Comparison of ENCODE assay signal across 1 cellular context in the genomic region with DNA sequence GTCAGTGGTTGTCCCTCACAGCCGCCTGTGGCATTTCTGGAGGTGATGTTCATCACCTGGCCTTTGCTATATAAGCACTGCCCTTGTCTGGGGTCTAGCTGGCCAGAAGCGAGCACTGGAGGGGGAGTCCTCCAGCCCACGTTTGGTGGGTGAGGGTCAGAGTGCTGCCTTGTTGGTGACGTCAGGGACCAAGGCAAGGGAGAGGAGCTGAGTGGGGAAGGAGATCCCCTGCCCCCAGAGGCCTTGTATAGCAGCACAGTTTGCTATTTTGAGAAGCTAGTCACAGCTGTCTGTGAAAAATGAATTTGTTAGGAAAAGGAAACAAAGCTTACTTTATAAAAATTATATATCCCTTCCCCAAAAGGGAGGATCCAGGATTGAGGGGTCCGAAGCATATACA.
TF ChIP-seq lines count a peak whose summit lies in the region.

No MANE protein-coding gene starts in this region.

TF ChIP-seq in GM23338, 12 proteins besides CTCF, POLR2A, EP300 and RAD21 (continued from another document):
- TF ChIP-seq, protein P1, sequence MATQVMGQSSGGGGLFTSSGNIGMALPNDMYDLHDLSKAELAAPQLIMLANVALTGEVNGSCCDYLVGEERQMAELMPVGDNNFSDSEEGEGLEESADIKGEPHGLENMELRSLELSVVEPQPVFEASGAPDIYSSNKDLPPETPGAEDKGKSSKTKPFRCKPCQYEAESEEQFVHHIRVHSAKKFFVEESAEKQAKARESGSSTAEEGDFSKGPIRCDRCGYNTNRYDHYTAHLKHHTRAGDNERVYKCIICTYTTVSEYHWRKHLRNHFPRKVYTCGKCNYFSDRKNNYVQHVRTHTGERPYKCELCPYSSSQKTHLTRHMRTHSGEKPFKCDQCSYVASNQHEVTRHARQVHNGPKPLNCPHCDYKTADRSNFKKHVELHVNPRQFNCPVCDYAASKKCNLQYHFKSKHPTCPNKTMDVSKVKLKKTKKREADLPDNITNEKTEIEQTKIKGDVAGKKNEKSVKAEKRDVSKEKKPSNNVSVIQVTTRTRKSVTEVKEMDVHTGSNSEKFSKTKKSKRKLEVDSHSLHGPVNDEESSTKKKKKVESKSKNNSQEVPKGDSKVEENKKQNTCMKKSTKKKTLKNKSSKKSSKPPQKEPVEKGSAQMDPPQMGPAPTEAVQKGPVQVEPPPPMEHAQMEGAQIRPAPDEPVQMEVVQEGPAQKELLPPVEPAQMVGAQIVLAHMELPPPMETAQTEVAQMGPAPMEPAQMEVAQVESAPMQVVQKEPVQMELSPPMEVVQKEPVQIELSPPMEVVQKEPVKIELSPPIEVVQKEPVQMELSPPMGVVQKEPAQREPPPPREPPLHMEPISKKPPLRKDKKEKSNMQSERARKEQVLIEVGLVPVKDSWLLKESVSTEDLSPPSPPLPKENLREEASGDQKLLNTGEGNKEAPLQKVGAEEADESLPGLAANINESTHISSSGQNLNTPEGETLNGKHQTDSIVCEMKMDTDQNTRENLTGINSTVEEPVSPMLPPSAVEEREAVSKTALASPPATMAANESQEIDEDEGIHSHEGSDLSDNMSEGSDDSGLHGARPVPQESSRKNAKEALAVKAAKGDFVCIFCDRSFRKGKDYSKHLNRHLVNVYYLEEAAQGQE (IDR thresholded peaks at IDR 0.05; ENCODE audit: unreplicated experiment) = no peak
- TF ChIP-seq EZH2 (IDR thresholded peaks at IDR 0.05; ENCODE audit: low read depth, unreplicated experiment) (no peak), POLR2AphosphoS5 (IDR thresholded peaks at IDR 0.05; ENCODE audit: low read depth) (no peak), ZNF331 (CRISPR knock-in tag; IDR thresholded peaks at IDR 0.05; ENCODE audit: low read depth) (no peak)
